8 cellular contexts compared by ENCODE assay signal in the genomic region with DNA sequence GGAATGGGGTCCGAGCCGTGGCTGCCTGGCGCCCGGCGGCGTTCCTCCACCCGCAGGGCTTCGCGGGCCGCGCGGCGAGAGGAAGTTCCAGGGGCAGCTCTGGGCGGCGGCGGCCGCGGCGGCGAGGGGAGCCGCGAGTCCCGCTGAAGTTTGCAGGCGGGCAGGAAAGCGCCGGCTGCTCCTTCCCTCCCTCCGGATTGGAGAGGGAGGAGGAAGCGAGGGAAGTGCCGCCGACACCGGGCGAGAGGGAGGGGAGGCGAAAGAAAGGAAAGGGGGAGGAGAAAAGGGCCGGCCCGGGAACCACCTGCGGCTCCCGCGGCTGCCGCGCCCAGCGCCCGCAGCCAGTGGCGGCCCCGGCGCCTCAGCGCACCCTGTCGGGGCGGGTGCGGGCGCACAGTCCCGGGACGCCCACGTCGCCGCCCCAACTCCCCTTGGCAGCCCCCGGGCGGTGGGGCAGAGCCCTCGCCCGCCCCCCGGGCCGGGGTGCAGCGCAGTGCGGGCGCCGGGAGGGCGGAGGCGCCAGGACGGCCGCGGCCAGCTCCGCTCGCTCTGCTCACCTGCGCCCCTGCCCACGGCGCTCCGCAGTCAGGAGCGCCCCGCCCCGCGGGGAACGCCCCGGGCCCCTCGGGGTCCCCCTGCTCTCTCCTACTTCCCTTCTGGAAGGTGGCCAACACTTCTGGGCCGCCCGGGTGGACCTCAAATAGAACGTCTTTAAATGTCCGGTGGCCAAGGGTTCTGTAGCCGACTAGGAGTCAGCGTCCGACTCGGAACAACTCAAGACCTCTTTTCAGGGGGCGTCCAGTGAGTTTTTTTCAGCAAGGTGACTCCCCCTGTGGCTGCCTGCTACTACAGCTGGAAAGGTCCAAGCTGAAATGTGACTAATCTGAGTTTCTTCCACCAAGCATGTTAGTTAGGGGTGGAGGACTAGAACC.
A peak's percentile ranks its signal among the peaks of the same experiment; 100 is the strongest.
DNase-seq lines count a peak whose midpoint lies in the region; ATAC-seq and TF ChIP-seq lines count a peak whose summit lies in the region.

No MANE protein-coding gene starts in this region.

- peak overlapping the region; percentile 79 for H3K4me3 Mint-ChIP-seq in activated naive CD4-positive, alpha-beta T cell treated with anti-CD3 and anti-CD28 coated beads, Interleukin-2, amount 10 ng/mL, durations not matched to agents 7 days and 5 days

- peak overlapping the region; percentile 92 for H3K4me2 ChIP-seq in OCI-LY3 (ENCODE audit: low read length)

- peak; percentile 19 for DNase-seq in DMS79 (lab: John Stamatoyannopoulos, UW)
- peak; percentile 37 to 62 for DNase-seq in HL-60 (ENCODE audit: low read depth in 1 of 2, low spot score in 1 of 2)
- DNase-seq in activated naive CD4-positive, alpha-beta T cell treated with anti-CD3 and anti-CD28 coated beads, Interleukin-2, amount 10 ng/mL, durations not matched to agents 7 days and 5 days, result peak; percentile 58
- peak in 35 of 42 donors; percentile 11 to 66 (median 33) for DNase-seq in head of caudate nucleus
- DNase-seq in middle frontal gyrus (ENCODE audit: extremely low spot score, low spot score), result no peak

- CTCF ChIA-PET in activated naive CD4-positive, alpha-beta T cell treated with anti-CD3 and anti-CD28 coated beads, Interleukin-2, amount 10 ng/mL, durations not matched to agents 7 days and 5 days (lab: Charles Lee), result interaction anchor here (0.7 to 4.1 kb wide), 7 partner anchors 42 to 103 kb away, joined by 3 to 19 read pairs (median 4); no protein-coding TSS in a partner anchor

- H3K4me1 Mint-ChIP-seq in activated naive CD4-positive, alpha-beta T cell treated with anti-CD3 and anti-CD28 coated beads, Interleukin-2, amount 10 ng/mL, durations not matched to agents 7 days and 5 days, result peaks cover 11% of the 10 kb centered on the region

- intact Hi-C loops in head of caudate nucleus (cut with DNase I), result no loop called here

- no peaks in the 10 kb centered on the region for H3K36me3 ChIP-seq in OCI-LY3 (replicated peaks; ENCODE audit: low read depth, low read length)
- H3K36me3 ChIP-seq in neutrophil, result no peaks in the 10 kb centered on the region

- H3K9me3 ChIP-seq in OCI-LY3 (ENCODE audit: insufficient read depth, low read length) (no peaks in the 10 kb centered on the region), neutrophil (no peaks in the 10 kb centered on the region)

- H3K4me1 ChIP-seq in OCI-LY3 (ENCODE audit: low read length), result peaks cover 5% of the 10 kb centered on the region
- peaks cover 12 to 13% of the 10 kb centered on the region in 2 experiments for H3K4me1 ChIP-seq in neutrophil (ENCODE audit: control insufficient read depth in 1 of 2, insufficient read depth in 1 of 2, low read depth in 1 of 2, low read length in 1 of 2)

- peak overlapping the region; percentile 17 for H2AFZ ChIP-seq in OCI-LY3 (ENCODE audit: low read depth, low read length)

- H3K27ac ChIP-seq in HL-60 (replicated peaks) (no peak overlapping the region), OCI-LY3 (ENCODE audit: low read length) (no peak overlapping the region), neutrophil (peak overlapping the region; percentile 52)

- H3K27me3 ChIP-seq in HL-60 (ENCODE audit: insufficient read depth, poor library complexity, severe bottlenecking), result no peaks in the 10 kb centered on the region
- H3K27me3 ChIP-seq in OCI-LY3 (ENCODE audit: low read depth, low read length), result peaks cover 3% of the 10 kb centered on the region; the same call in 1 of the 2 replicates
- peaks cover 62% of the 10 kb centered on the region for H3K27me3 ChIP-seq in neutrophil

- H3K79me2 ChIP-seq in OCI-LY3 (ENCODE audit: low read length), result no peaks in the 10 kb centered on the region

- peak overlapping the region; percentile 45 for H3K9ac ChIP-seq in OCI-LY3 (ENCODE audit: low read length)

- H3K36me3 Mint-ChIP-seq in activated naive CD4-positive, alpha-beta T cell treated with anti-CD3 and anti-CD28 coated beads, Interleukin-2, amount 10 ng/mL, durations not matched to agents 7 days and 5 days, result no peaks in the 10 kb centered on the region

- TF ChIP-seq CTCF in HL-60 (IDR thresholded peaks at IDR 0.05; ENCODE audit: insufficient read depth, low read length), result no peak
- no peak for TF ChIP-seq CTCF in OCI-LY3 (IDR thresholded peaks at IDR 0.05; ENCODE audit: low read depth, low read length)
- no peak for TF ChIP-seq CTCF in neutrophil (IDR thresholded peaks at IDR 0.05)

- peak; percentile 60 for ATAC-seq in GM21390 (IDR thresholded peaks at IDR 0.05; ENCODE audit: unreplicated experiment)

- H3K27ac Mint-ChIP-seq in activated naive CD4-positive, alpha-beta T cell treated with anti-CD3 and anti-CD28 coated beads, Interleukin-2, amount 10 ng/mL, durations not matched to agents 7 days and 5 days, result no peak overlapping the region

- no peaks in the 10 kb centered on the region for H4K20me1 ChIP-seq in OCI-LY3 (ENCODE audit: insufficient read depth, low read length)

- H3K4me3 ChIP-seq in HL-60 (replicated peaks; ENCODE audit: insufficient read depth, low read length), result peak overlapping the region; percentile 60
- peak overlapping the region; percentile 80 for H3K4me3 ChIP-seq in OCI-LY3 (ENCODE audit: low read length)
- H3K4me3 ChIP-seq in neutrophil (ENCODE audit: low read depth in 1 of 2, low read length in 1 of 2), result peak overlapping the region; percentile 64 to 65

- H3K9me3 Mint-ChIP-seq in activated naive CD4-positive, alpha-beta T cell treated with anti-CD3 and anti-CD28 coated beads, Interleukin-2, amount 10 ng/mL, durations not matched to agents 7 days and 5 days, result no peaks in the 10 kb centered on the region

- peaks cover 59% of the 10 kb centered on the region for H3K27me3 Mint-ChIP-seq in activated naive CD4-positive, alpha-beta T cell treated with anti-CD3 and anti-CD28 coated beads, Interleukin-2, amount 10 ng/mL, durations not matched to agents 7 days and 5 days
